23 cellular contexts compared by ENCODE assay signal in the genomic region with DNA sequence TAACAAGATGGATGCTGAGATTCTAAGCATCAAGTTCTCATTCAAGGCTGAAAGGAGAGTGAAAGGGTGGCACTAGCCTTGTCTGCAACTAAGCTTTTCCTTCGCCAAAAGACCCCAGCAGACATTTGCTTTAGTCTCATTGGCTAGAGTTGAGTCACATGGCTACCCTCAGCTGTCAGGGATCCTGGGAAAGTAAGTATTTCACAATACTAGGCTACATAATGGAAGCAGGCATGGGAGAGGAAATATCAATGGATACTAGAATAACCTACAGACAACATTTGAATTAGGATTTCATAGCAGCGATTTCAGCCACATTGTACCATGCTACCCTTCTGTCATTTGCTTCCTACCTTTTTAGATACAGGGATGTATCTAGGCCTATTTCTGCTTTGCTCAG. TPM values are rescaled to one million over a fixed set of nuclear protein-coding genes. Genes with fewer than 3 reads are reported as not detected.
DNase-seq lines count a peak whose midpoint lies in the region; ATAC-seq, FAIRE-seq and TF ChIP-seq lines count a peak whose summit lies in the region.
"Had no signal": no experiment of that assay in that cellular context is flagged by ENCODE, and none has a peak within 500 bp of the region (broad histone marks: within the 10 kb centered on the region; RNA-seq: fewer than 3 reads in every experiment).

No MANE protein-coding gene starts in this region.

- TF ChIP-seq POLR2A in IMR-90 (IDR thresholded peaks at IDR 0.05; ENCODE audit: low read depth, low read length) (no peak), K562 (conservative IDR thresholded peaks at IDR 0.05) (no peak), transverse colon (IDR thresholded peaks at IDR 0.05) (no peak)

- H3K27me3 ChIP-seq in IMR-90 (ENCODE audit: control insufficient read depth, insufficient read depth, low read length) (no peaks in the 10 kb centered on the region; the same call in 1 of the 2 replicates), SJSA1 (replicated peaks) (no peaks in the 10 kb centered on the region), K562 (ENCODE audit: control insufficient read depth in 2 of 2, insufficient read depth in 2 of 2, low read length in 2 of 2) (no peaks in the 10 kb centered on the region), transverse colon (no peaks in the 10 kb centered on the region), left lung (no peaks in the 10 kb centered on the region)
- H3K27me3 ChIP-seq: BE2C had no signal

- no peak overlapping the region for H3K14ac ChIP-seq in IMR-90 (replicated peaks; ENCODE audit: low read depth, low read length)

- no peak overlapping the region for H2AK9ac ChIP-seq in IMR-90 (replicated peaks; ENCODE audit: low read depth, low read length, poor library complexity)

- POLR2A ChIA-PET in IMR-90 (lab: Charles Lee; ENCODE audit: unreplicated experiment) (no interaction called here), K562 (lab: Yijun Ruan, JAX) (no interaction called here)

- H3K79me2 ChIP-seq in K562 (ENCODE audit: control insufficient read depth, insufficient read depth, low read length) = no peaks in the 10 kb centered on the region

- no peaks in the 10 kb centered on the region for H3K36me3 ChIP-seq in IMR-90 (ENCODE audit: control insufficient read depth, insufficient read depth, low read length)
- no peaks in the 10 kb centered on the region for H3K36me3 ChIP-seq in SJSA1
- H3K36me3 ChIP-seq in K562 (ENCODE audit: control insufficient read depth, insufficient read depth, low read length) = no peaks in the 10 kb centered on the region
- H3K36me3 ChIP-seq in transverse colon = no peaks in the 10 kb centered on the region
- no peaks in the 10 kb centered on the region for H3K36me3 ChIP-seq in left lung
- H3K36me3 ChIP-seq: BE2C, BLaER1 had no signal

- H3K9ac ChIP-seq in IMR-90 (ENCODE audit: low read depth, low read length) (no peak overlapping the region), K562 (ENCODE audit: insufficient read depth in 1 of 2, low read depth in 2 of 2, low read length in 2 of 2) (no peak overlapping the region)
- H3K9ac ChIP-seq: BLaER1 had no signal

- H4K20me1 ChIP-seq in IMR-90 (ENCODE audit: insufficient read depth, low read length) (no peaks in the 10 kb centered on the region), K562 (replicated peaks; ENCODE audit: control insufficient read depth, insufficient read depth, low read length) (no peaks in the 10 kb centered on the region)
- H4K20me1 ChIP-seq: BLaER1 had no signal

- in situ Hi-C loops in IMR-90 (cut with MboI; ENCODE audit: low sequenced_read_pairs) = no loop called here
- in situ Hi-C loops in K562 (cut with MboI) = no loop called here
- in situ Hi-C loops in transverse colon (cut with MboI; ENCODE audit: low pct_ligation_motif_present in 1 of 4, low pct_unique_long_range_greater_than_20kb in 1 of 4, low sequenced_read_pairs in 3 of 4) = no loop called here

- H2BK20ac ChIP-seq in IMR-90 (ENCODE audit: low read depth, low read length) = no peak overlapping the region

- H2BK15ac ChIP-seq in IMR-90 (ENCODE audit: low read depth, low read length) = no peak overlapping the region

- H2BK120ac ChIP-seq in IMR-90 (ENCODE audit: low read depth, low read length) = no peak overlapping the region

- ATAC-seq in IMR-90 (ENCODE audit: low read depth) (no peak), K562 (no peak), left lobe of liver (peak; percentile 23), left lung (no peak), GM19395 (IDR thresholded peaks at IDR 0.05; ENCODE audit: unreplicated experiment) (no peak)
- ATAC-seq: CD8-positive, alpha-beta T cell had no signal

- no peak overlapping the region for H4K91ac ChIP-seq in IMR-90 (ENCODE audit: insufficient read depth, low read depth, low read length)

- CTCF ChIA-PET in IMR-90 (lab: Yijun Ruan, JAX) (no interaction called here), K562 (lab: Yijun Ruan, JAX; ENCODE audit: low intra/inter-chr PET ratio) (no interaction called here)

- no peaks in the 10 kb centered on the region for H3K79me1 ChIP-seq in IMR-90 (ENCODE audit: low read depth in 1 of 2, low read length in 2 of 2)

- TF ChIP-seq RAD21 in IMR-90 (IDR thresholded peaks at IDR 0.05; ENCODE audit: low read length) = no peak
- TF ChIP-seq RAD21 in K562 (CRISPR knock-in tag; conservative IDR thresholded peaks at IDR 0.05 in 1 of 2, IDR thresholded peaks at IDR 0.05 in 1 of 2) = no peak

- dilution Hi-C loops in IMR-90 (cut with HindIII; ENCODE audit: low sequenced_read_pairs, unreplicated experiment) = no loop called here

- no peak overlapping the region for H3K23ac ChIP-seq in IMR-90 (ENCODE audit: low read depth, low read length)

- H4K8ac ChIP-seq in IMR-90 (ENCODE audit: low read depth in 2 of 2, low read length in 2 of 2) = no peak overlapping the region

- no peak overlapping the region for H2BK5ac ChIP-seq in IMR-90 (ENCODE audit: low read depth, low read length, poor library complexity, severe bottlenecking)

- intact Hi-C loops in IMR-90 (cut with micrococcal nuclease) (no loop called here), K562 (cut with micrococcal nuclease) (no loop called here), transverse colon (cut with DNase I; ENCODE audit: low total_unique reads) (no loop called here), left lung (cut with DNase I) (no loop called here)

- H3K27ac ChIP-seq in IMR-90 (ENCODE audit: insufficient read depth, low read length) (no peak overlapping the region), SJSA1 (peak overlapping the region; percentile 79), K562 (ENCODE audit: extremely low read depth, low read depth, low read length) (no peak overlapping the region), transverse colon (no peak overlapping the region), left lung (no peak overlapping the region)
- H3K27ac ChIP-seq: BLaER1, C4-2B had no signal

- H3K4ac ChIP-seq in IMR-90 (ENCODE audit: low read depth, low read length) = no peak overlapping the region

- TF ChIP-seq CTCF in IMR-90 (conservative IDR thresholded peaks at IDR 0.05; ENCODE audit: low read depth, low read length) = no peak
- TF ChIP-seq CTCF in K562 (IDR thresholded peaks at IDR 0.05 in 2 of 3, conservative IDR thresholded peaks at IDR 0.05 in 1 of 3; ENCODE audit: insufficient read depth in 2 of 3, low read depth in 1 of 3, low read length in 3 of 3) = no peak
- no peak for TF ChIP-seq CTCF in transverse colon (IDR thresholded peaks at IDR 0.05)
- no peak for TF ChIP-seq CTCF in left lung (IDR thresholded peaks at IDR 0.05)

- BruUV-seq in IMR-90 (replicated peaks; lab: Mats Ljungman, UMichigan) = no TSS peak
- BruUV-seq in K562 (replicated peaks; lab: Mats Ljungman, UMichigan) = no TSS peak

- no peak overlapping the region for H3K56ac ChIP-seq in IMR-90 (ENCODE audit: extremely low read depth, insufficient read depth, low read length)

- no CpG with 5 or more reads among the region's 2 CpGs for WGBS in IMR-90 (ENCODE audit: extremely low coverage in 2 of 2, insufficient read length in 1 of 2), 2 experiments
- WGBS in K562 (ENCODE audit: insufficient coverage, low coverage, missing lambda C conversion rate) = 0% methylated on average over 2 of the region's 2 CpGs
- WGBS in transverse colon (ENCODE audit: low coverage in 1 of 2), 2 donors = 92% methylated on average over 2 of the region's 2 CpGs; no CpG with 5 or more reads in 1 of the 2 donors

- no peak overlapping the region for H2AK5ac ChIP-seq in IMR-90 (ENCODE audit: low read depth, low read length)

- H3K4me3 ChIP-seq in IMR-90 (ENCODE audit: insufficient read depth, low read depth, low read length) (no peak overlapping the region), SJSA1 (no peak overlapping the region), K562 (no peak overlapping the region), transverse colon (no peak overlapping the region), left lung (no peak overlapping the region)
- H3K4me3 ChIP-seq: BLaER1 had no signal

- TF ChIP-seq EP300 in K562 (IDR thresholded peaks at IDR 0.05; ENCODE audit: low read length) (no peak), transverse colon (IDR thresholded peaks at IDR 0.05; ENCODE audit: low read depth) (no peak)

- H3K9me3 ChIP-seq in IMR-90 (ENCODE audit: control insufficient read depth, insufficient read depth, low read length) (no peaks in the 10 kb centered on the region), SJSA1 (replicated peaks) (no peaks in the 10 kb centered on the region), K562 (replicated peaks; ENCODE audit: control insufficient read depth, insufficient read depth, low read depth, low read length) (no peaks in the 10 kb centered on the region), transverse colon (no peaks in the 10 kb centered on the region), left lung (no peaks in the 10 kb centered on the region)
- H3K9me3 ChIP-seq: BE2C, BLaER1, Caco-2 had no signal

- no peak overlapping the region for H4K5ac ChIP-seq in IMR-90 (ENCODE audit: low read depth, low read length)

- no peaks in the 10 kb centered on the region for H3K4me1 ChIP-seq in IMR-90 (ENCODE audit: control insufficient read depth, insufficient read depth, low read length)
- H3K4me1 ChIP-seq in SJSA1 (replicated peaks) = peaks cover 19% of the 10 kb centered on the region
- H3K4me1 ChIP-seq in K562 (replicated peaks in 1 of 2; ENCODE audit: control insufficient read depth in 2 of 2, insufficient read depth in 2 of 2, low read length in 2 of 2) = no peaks in the 10 kb centered on the region
- H3K4me1 ChIP-seq in transverse colon = peaks cover 0 to 4% (median 0%) of the 10 kb centered on the region in 4 donors
- no peaks in the 10 kb centered on the region for H3K4me1 ChIP-seq in left lung
- H3K4me1 ChIP-seq: BE2C, BLaER1, Caco-2 had no signal

- DNase-seq in IMR-90 = no peak
- no peak for DNase-seq in SJSA1 (ENCODE audit: low read depth in 1 of 2, low spot score in 2 of 2)
- DNase-seq in K562 (ENCODE audit: extremely low read depth in 1 of 4, low spot score in 3 of 4) = peak in 1 of 4 experiments; percentile 4
- no peak for DNase-seq in left lobe of liver (ENCODE audit: low spot score)
- no peak for DNase-seq in transverse colon
- DNase-seq in left lung = no peak
- DNase-seq: 8988T; ACHN; BE2C; Caco-2; Calu3; CD4-positive, alpha-beta T cell; CD8-positive, alpha-beta T cell; DMS79 treated with DMSO at 0.1 percent for 48 hours; GF-D8 had no signal

- no peak for FAIRE-seq in K562 (lab: Jason Lieb, UNC)
- FAIRE-seq: A204.1, D721Med, G401.6, GM12891, GM19239 had no signal

- H2AFZ ChIP-seq in IMR-90 (replicated peaks; ENCODE audit: low read length, poor library complexity) = no peak overlapping the region
- no peak overlapping the region for H2AFZ ChIP-seq in K562 (ENCODE audit: low read depth, low read length)

- no peaks in the 10 kb centered on the region for H3K9me1 ChIP-seq in IMR-90 (ENCODE audit: insufficient read depth, low read length)
- H3K9me1 ChIP-seq in K562 (ENCODE audit: control insufficient read depth, insufficient read depth, low read length) = no peaks in the 10 kb centered on the region

- no peak overlapping the region for H3K4me2 ChIP-seq in IMR-90 (ENCODE audit: low read depth, low read length)
- no peak overlapping the region for H3K4me2 ChIP-seq in K562 (ENCODE audit: insufficient read depth, low read length)
- H3K4me2 ChIP-seq: BLaER1 had no signal

- H3K18ac ChIP-seq in IMR-90 (ENCODE audit: low read depth, low read length) = no peak overlapping the region

RNA-seq across cellular contexts. Expression of a gene that starts 29.1 kb away (rescaled TPM):
- total RNA-seq in IMR-90 (2012; rRNA removed) = 0.36 and 0.56 TPM in 2 replicates
- polyA plus RNA-seq in IMR-90 (2012; rRNA removed) = 0.14 and 0.17 TPM in 2 replicates
- 0.03 and 0.04 TPM in 2 replicates for polyA plus RNA-seq in IMR-90 (2012; cell fraction: cytosol; rRNA removed)
- 0.02 and 0.15 TPM in 2 replicates for polyA plus RNA-seq in IMR-90 (2012; cell fraction: nucleus; rRNA removed; ENCODE audit: low replicate concordance)
- total RNA-seq in SJSA1 (2014; rRNA removed; shearing (Covaris generic)) = 7.1 and 8.7 TPM in 2 replicates
- total RNA-seq in K562 (2011; cell fraction: chromatin; rRNA removed; ENCODE audit: low replicate concordance) = 0.28 and 0.48 TPM in 2 replicates
- 0.17 and 0.26 TPM in 2 replicates for total RNA-seq in K562 (2011; cell fraction: nucleolus; rRNA removed)
- 0.31 and 0.51 TPM in 2 replicates for total RNA-seq in K562 (2011; cell fraction: nucleoplasm; rRNA removed)
- total RNA-seq in K562 (2014; rRNA removed) = 1.8 and 1.9 TPM in 2 replicates
- total RNA-seq in K562 (2014; rRNA removed; fragmentation: Illumina TruSeq; extraction: Trizol) = 1.9 and 2.1 TPM in 2 replicates
- 2.1 and 2.5 TPM in 2 replicates for total RNA-seq in K562 (2015; rRNA removed; fragmentation: Illumina TruSeq; extraction: Trizol)
- total RNA-seq in K562 (2021) = 1.9 and 3.5 TPM in 2 replicates
- polyA plus RNA-seq in K562 (2011; rRNA removed) = 0.66 and 0.68 TPM in 2 replicates
- polyA plus RNA-seq in K562 (2011; cell fraction: cytosol; rRNA removed) = 0.15 and 0.18 TPM in 2 replicates
- polyA plus RNA-seq in K562 (2011; cell fraction: nucleus; rRNA removed) = 0.11 and 0.24 TPM in 2 replicates
- polyA plus RNA-seq in K562 (2012) = 2.0 and 6.2 TPM in 2 replicates
- polyA plus RNA-seq in K562 (2014; fragmentation: Illumina TruSeq; extraction: Trizol) = 1.9 and 2.5 TPM in 2 replicates
- polyA plus RNA-seq in K562 (2014; fragmentation: Nextera tagmentation; extraction: Ambion mirVana) = 1 to 10 TPM; 1.4 to 2.7 TPM
- 1.3 and 2.8 TPM in 2 replicates for polyA plus RNA-seq in K562 (2014; rRNA removed)
- polyA minus RNA-seq in K562 (2011; rRNA and poly(A)+ RNA removed) = 0.78 and 1.1 TPM in 2 replicates
- polyA minus RNA-seq in K562 (2011; cell fraction: cytosol; rRNA and poly(A)+ RNA removed) = 0.86 TPM in 1 of 2 replicates, not detected in the other
- 0.13 TPM in 1 of 2 replicates, not detected in the other for polyA minus RNA-seq in K562 (2011; cell fraction: nucleus; rRNA and poly(A)+ RNA removed)
- total RNA-seq in left lobe of liver = 158 TPM
- 100 to 1,000 TPM; 104 to 425 (median 289) TPM for total RNA-seq in transverse colon
- total RNA-seq in left lung = 100 to 1,000 TPM; 134 to 159 TPM
- total RNA-seq: CD4-positive, alpha-beta T cell; CD8-positive, alpha-beta T cell had no signal

Comparison
In these comparisons a context has a peak if more than half of its experiments do, and no peak if none do; other contexts are left out.
1. RNA of a gene that starts 29.1 kb away (total RNA-seq): 104 to 425 TPM in transverse colon, 134 to 159 TPM in left lung and 158 TPM in left lobe of liver (single experiment); 7.1 to 8.7 TPM in SJSA1, 0.17 to 3.5 TPM in K562 and 0.36 to 0.56 TPM in IMR-90; every median in the first group is over 10 times any median in the second.